In genomic region chr1:15714438-15715136, GRCh38 we compare ENCODE assay signal across 9 cellular contexts. TPM values are rescaled to one million over a fixed set of nuclear protein-coding genes. Genes with fewer than 3 reads are reported as not detected.
DNase-seq lines count a peak whose midpoint lies in the region; ATAC-seq and TF ChIP-seq lines count a peak whose summit lies in the region.
"Had no signal": no experiment of that assay in that cellular context is flagged by ENCODE, and none has a peak within 500 bp of the region (broad histone marks: within the 10 kb centered on the region; RNA-seq: fewer than 3 reads in every experiment).

No MANE protein-coding gene starts in this region.

- peaks cover 0 to 45% (median 6%) of the 10 kb centered on the region in 3 donors for H3K36me3 Mint-ChIP-seq in CD8-positive, alpha-beta memory T cell
- H3K36me3 Mint-ChIP-seq in glutamatergic neuron (ENCODE audit: unreplicated experiment) = no peaks in the 10 kb centered on the region

- no peak overlapping the region for H3K4me3 Mint-ChIP-seq in CD8-positive, alpha-beta memory T cell
- H3K4me3 Mint-ChIP-seq in glutamatergic neuron (ENCODE audit: unreplicated experiment) = peak overlapping the region; percentile 55
- H3K4me3 Mint-ChIP-seq: neural progenitor cell had no signal

- CTCF ChIA-PET in CD8-positive, alpha-beta memory T cell (lab: Charles Lee) = interaction anchor here (1.6 kb wide), 1 partner anchor 26 kb away, joined by 3 read pairs; no protein-coding TSS in a partner anchor

- H3K27me3 Mint-ChIP-seq in CD8-positive, alpha-beta memory T cell = no peaks in the 10 kb centered on the region
- H3K27me3 Mint-ChIP-seq in glutamatergic neuron (ENCODE audit: unreplicated experiment) = peaks cover 10% of the 10 kb centered on the region

- TF ChIP-seq CTCF in glutamatergic neuron (IDR thresholded peaks at IDR 0.05; ENCODE audit: partially characterized antibody, unreplicated experiment) (no peak), prostate gland (IDR thresholded peaks at IDR 0.05) (no peak)

- H3K27ac Mint-ChIP-seq in CD8-positive, alpha-beta memory T cell = peak overlapping the region in 6 of 8 donors; percentile 3 to 71 (median 37)
- peak overlapping the region; percentile 84 for H3K27ac Mint-ChIP-seq in glutamatergic neuron (ENCODE audit: unreplicated experiment)
- H3K27ac Mint-ChIP-seq: neural progenitor cell had no signal

- 52% methylated on average over 4 of the region's 4 CpGs for WGBS in prostate gland

- H3K4me3 ChIP-seq in CD8-positive, alpha-beta memory T cell (ENCODE audit: low read length) = no peak overlapping the region
- H3K4me3 ChIP-seq in prostate gland = no peak overlapping the region
- H3K4me3 ChIP-seq: neural progenitor cell had no signal

- H3K27me3 ChIP-seq in CD8-positive, alpha-beta memory T cell (ENCODE audit: insufficient read depth, low read length, poor library complexity, severe bottlenecking) = no peaks in the 10 kb centered on the region
- no peaks in the 10 kb centered on the region for H3K27me3 ChIP-seq in prostate gland (replicated peaks; ENCODE audit: insufficient read depth)
- H3K27me3 ChIP-seq: neural progenitor cell had no signal

- POLR2A ChIA-PET in CD8-positive, alpha-beta memory T cell (lab: Charles Lee) = interaction anchor here (0.6 kb wide), 1 partner anchor 185 kb away, joined by 3 read pairs; no protein-coding TSS in a partner anchor

- no peaks in the 10 kb centered on the region for H3K4me1 ChIP-seq in CD8-positive, alpha-beta memory T cell (ENCODE audit: insufficient read depth, low read length)
- no peaks in the 10 kb centered on the region for H3K4me1 ChIP-seq in prostate gland (replicated peaks)
- H3K4me1 ChIP-seq: neural progenitor cell had no signal

- ATAC-seq in GM21576 (IDR thresholded peaks at IDR 0.05; ENCODE audit: unreplicated experiment) = no peak

- intact Hi-C loops in prostate gland (cut with DNase I) = no loop called here

- peaks cover 21% of the 10 kb centered on the region for H3K36me3 ChIP-seq in CD8-positive, alpha-beta memory T cell (ENCODE audit: insufficient read depth, low read length)
- H3K36me3 ChIP-seq in prostate gland = peaks cover 0 to 3% of the 10 kb centered on the region in 2 donors
- H3K36me3 ChIP-seq: neural progenitor cell had no signal

- DNase-seq in CD8-positive, alpha-beta memory T cell = no peak
- DNase-seq in glutamatergic neuron (no peak), prostate gland (ENCODE audit: low spot score) (no peak), mesenteric fat pad (ENCODE audit: low spot score) (no peak), glomerular visceral epithelial cell (ENCODE audit: extremely low spot score) (no peak), NOMO-1 treated with dmso at 0.1 percent for 144 hours (lab: John Stamatoyannopoulos, UW; ENCODE audit: unreplicated experiment) (no peak)

- no peaks in the 10 kb centered on the region for H3K9me3 Mint-ChIP-seq in CD8-positive, alpha-beta memory T cell
- H3K9me3 Mint-ChIP-seq in glutamatergic neuron (ENCODE audit: unreplicated experiment) = peaks cover 4% of the 10 kb centered on the region
- H3K9me3 Mint-ChIP-seq: neural progenitor cell had no signal

- no peak for TF ChIP-seq POLR2A in prostate gland (IDR thresholded peaks at IDR 0.05)

- H3K27ac ChIP-seq in CD8-positive, alpha-beta memory T cell (ENCODE audit: low read depth, low read length) = no peak overlapping the region
- H3K27ac ChIP-seq in angular gyrus (ENCODE audit: low read depth, low read length) = peak overlapping the region; percentile 92
- peak overlapping the region; percentile 24 to 26 for H3K27ac ChIP-seq in prostate gland
- H3K27ac ChIP-seq: neural progenitor cell had no signal

- peaks cover 5 to 9% (median 6%) of the 10 kb centered on the region in 3 donors for H3K4me1 Mint-ChIP-seq in CD8-positive, alpha-beta memory T cell
- peaks cover 9% of the 10 kb centered on the region for H3K4me1 Mint-ChIP-seq in glutamatergic neuron (ENCODE audit: low read depth, unreplicated experiment)

- no peaks in the 10 kb centered on the region for H3K9me3 ChIP-seq in CD8-positive, alpha-beta memory T cell (ENCODE audit: low read length)
- no peaks in the 10 kb centered on the region for H3K9me3 ChIP-seq in prostate gland

RNA-seq across cellular contexts. Expression of gene SLC25A34, which starts 21.5 kb away (rescaled TPM):
- total RNA-seq in CD8-positive, alpha-beta memory T cell = under 1 TPM; 0.93 to 0.94 TPM
- 0.15 TPM for polyA plus RNA-seq in CD8-positive, alpha-beta memory T cell
- 4.1 TPM for total RNA-seq in glutamatergic neuron (ENCODE audit: unreplicated experiment)
- 1 to 10 TPM; 1.1 to 1.4 TPM for total RNA-seq in prostate gland
- total RNA-seq in mesenteric fat pad = 2.2 TPM

RNA-seq across cellular contexts. Expression of gene TMEM82, which starts 27.7 kb away (rescaled TPM):
- not detected for total RNA-seq in CD8-positive, alpha-beta memory T cell
- polyA plus RNA-seq in CD8-positive, alpha-beta memory T cell = not detected
- total RNA-seq in glutamatergic neuron (ENCODE audit: unreplicated experiment) (not detected), prostate gland (not detected), mesenteric fat pad (not detected)

RNA-seq across cellular contexts. Expression of gene PLEKHM2, which starts 30.5 kb away (rescaled TPM):
- total RNA-seq in CD8-positive, alpha-beta memory T cell = 10 to 100 TPM; 55.8 to 56.3 TPM
- 8.3 TPM for polyA plus RNA-seq in CD8-positive, alpha-beta memory T cell
- total RNA-seq in glutamatergic neuron (ENCODE audit: unreplicated experiment) (66.9 TPM), prostate gland (10 to 100 TPM; 29.0 to 60.4 TPM), mesenteric fat pad (94.6 TPM)

RNA-seq across cellular contexts. Expression of gene FBLIM1, which starts 44.0 kb away (rescaled TPM):
- total RNA-seq in CD8-positive, alpha-beta memory T cell = not detected
- not detected for polyA plus RNA-seq in CD8-positive, alpha-beta memory T cell
- total RNA-seq in glutamatergic neuron (ENCODE audit: unreplicated experiment) (29.9 TPM), prostate gland (100 to 1,000 TPM in 1 of 2 donors, 10 to 100 TPM in 1; 33.1 to 111 TPM), mesenteric fat pad (34.5 TPM)
